8 cellular contexts compared by ENCODE assay signal in genomic region chr17:62478976-62479894, GRCh38. TPM values are rescaled to one million over a fixed set of nuclear protein-coding genes. Genes with fewer than 3 reads are reported as not detected.
DNase-seq lines count a peak whose midpoint lies in the region; ATAC-seq and TF ChIP-seq lines count a peak whose summit lies in the region.
"Not testable (repeated sequence)": the region's sequence is repeated elsewhere in the genome, so short reads cannot be mapped to it uniquely, and the experiment has no call there.

No MANE protein-coding gene starts in this region.

- H3K4me1 Mint-ChIP-seq in CD8-positive, alpha-beta T cell (ENCODE audit: low read depth): peaks cover 47% of the 10 kb centered on the region

- H3K4me3 ChIP-seq in CD8-positive, alpha-beta T cell (ENCODE audit: low read depth, low read length): peak overlapping the region; percentile 20
- H3K4me3 ChIP-seq in fibroblast of lung (replicated peaks in 1 of 4; ENCODE audit: control extremely low read depth in 1 of 4, insufficient read depth in 1 of 4, low read depth in 3 of 4, low read length in 4 of 4): peak overlapping the region; percentile 69 to 83 (median 78)

- not testable (repeated sequence) for H3K27me3 ChIP-seq in CD8-positive, alpha-beta T cell (ENCODE audit: insufficient read depth, low read length); fibroblast of lung (ENCODE audit: control insufficient read depth, insufficient read depth, low read length)

- H4K20me1 ChIP-seq in fibroblast of lung (ENCODE audit: control insufficient read depth, extremely low read depth, insufficient read depth, low read length): not testable (repeated sequence)

- TF ChIP-seq CTCF in CD8-positive, alpha-beta T cell (IDR thresholded peaks at IDR 0.05); fibroblast of lung (conservative IDR thresholded peaks at IDR 0.05 in 1 of 2, IDR thresholded peaks at IDR 0.05 in 1 of 2; ENCODE audit: low read depth in 1 of 2, low read length in 2 of 2): not testable (repeated sequence)

- H2AFZ ChIP-seq in fibroblast of lung (ENCODE audit: low read length): not testable (repeated sequence)

- H3K4me2 ChIP-seq in fibroblast of lung (ENCODE audit: extremely low read depth, insufficient read depth, low read length): peak overlapping the region; percentile 71

- H3K9me3 ChIP-seq in CD8-positive, alpha-beta T cell (ENCODE audit: low read length); fibroblast of lung (ENCODE audit: control insufficient read depth, insufficient read depth, low read depth, low read length): not testable (repeated sequence)

- CTCF ChIA-PET in CD8-positive, alpha-beta T cell (lab: Charles Lee): not testable (repeated sequence)

- not testable (repeated sequence) for H3K27me3 Mint-ChIP-seq in CD8-positive, alpha-beta T cell (ENCODE audit: low read depth)

- peak overlapping the region; percentile 61 for H3K27ac ChIP-seq in CD8-positive, alpha-beta T cell (ENCODE audit: low read depth, low read length)
- H3K27ac ChIP-seq in fibroblast of lung (ENCODE audit: insufficient read depth, low read length): peak overlapping the region; percentile 74

- H3K4me3 Mint-ChIP-seq in CD8-positive, alpha-beta T cell: peak overlapping the region; percentile 88

- H3K36me3 Mint-ChIP-seq in CD8-positive, alpha-beta T cell: peaks cover 22% of the 10 kb centered on the region

- ATAC-seq in CD8-positive, alpha-beta T cell: peak; percentile 49
- ATAC-seq in GM21381 (IDR thresholded peaks at IDR 0.05; ENCODE audit: unreplicated experiment) (peak; percentile 32), HG03457 (IDR thresholded peaks at IDR 0.05; ENCODE audit: unreplicated experiment) (peak; percentile 36)

- peaks cover 44% of the 10 kb centered on the region for H3K79me2 ChIP-seq in fibroblast of lung (ENCODE audit: control insufficient read depth, insufficient read depth, low read length)

- DNase-seq in CD8-positive, alpha-beta T cell: peak in 5 of 7 experiments; percentile 13 to 43 (median 35)
- DNase-seq in SK-N-DZ (ENCODE audit: low spot score): peak; percentile 27
- DNase-seq in activated naive CD4-positive, alpha-beta T cell (lab: John Stamatoyannopoulos, UW): peak in 3 of 4 experiments; percentile 12 to 45 (median 26)
- DNase-seq in fibroblast of lung (ENCODE audit: low read depth in 2 of 2): peak; percentile 12 to 15
- peak; percentile 48 for DNase-seq in midbrain (lab: John Stamatoyannopoulos, UW)
- DNase-seq in stimulated activated CD4-positive, alpha-beta T cell treated with anti-CD3 and anti-CD28 coated beads, Interleukin-4, amount 100 ng/mL, for 4 hours: peak; percentile 31 to 33

- intact Hi-C loops in CD8-positive, alpha-beta T cell (cut with DNase I, micrococcal nuclease): loop anchor here in 1 of 2 experiments (1.0 to 10.0 kb wide), 3 partner anchors 56 to 1804 kb away; partner anchors contain the start of genes BCAS3, MED13 and METTL2A

- POLR2A ChIA-PET in CD8-positive, alpha-beta T cell (lab: Charles Lee): not testable (repeated sequence)

- not testable (repeated sequence) for H3K36me3 ChIP-seq in CD8-positive, alpha-beta T cell (ENCODE audit: insufficient read depth, low read length); fibroblast of lung (ENCODE audit: control insufficient read depth, insufficient read depth, low read length)

- not testable (repeated sequence) for H3K9me3 Mint-ChIP-seq in CD8-positive, alpha-beta T cell

- peak overlapping the region; percentile 95 for H3K27ac Mint-ChIP-seq in CD8-positive, alpha-beta T cell

- peaks cover 12% of the 10 kb centered on the region for H3K4me1 ChIP-seq in CD8-positive, alpha-beta T cell (ENCODE audit: insufficient read depth, low read length)
- not testable (repeated sequence) for H3K4me1 ChIP-seq in fibroblast of lung (ENCODE audit: control insufficient read depth, extremely low read depth, insufficient read depth, low read length)

- H3K9ac ChIP-seq in fibroblast of lung (ENCODE audit: insufficient read depth, low read length): peak overlapping the region; percentile 82

RNA-seq across cellular contexts. Expression of gene TLK2, which starts 0.6 kb away (rescaled TPM):
- 100 to 1,000 TPM in 1 of 2 experiments, 10 to 100 TPM in 1; 91.1 to 101 TPM for total RNA-seq in CD8-positive, alpha-beta T cell
- 50.6 and 69.5 TPM in 2 replicates for polyA plus RNA-seq in SK-N-DZ (2014; cell fraction: cytosol; rRNA removed)
- 29.7 and 44.6 TPM in 2 replicates for polyA plus RNA-seq in SK-N-DZ (2014; cell fraction: nucleus; rRNA removed)
- total RNA-seq in fibroblast of lung: 47.5 and 63.9 TPM in 2 replicates
- polyA plus RNA-seq in fibroblast of lung: 51.6 and 55.5 TPM in 2 replicates
- 26.9 and 31.8 TPM in 2 replicates for polyA plus RNA-seq in fibroblast of lung (2012)
- polyA minus RNA-seq in fibroblast of lung (ENCODE audit: low replicate concordance): 25.9 and 59.8 TPM in 2 replicates

RNA-seq across cellular contexts. Expression of gene METTL2A, which starts 55.5 kb away (rescaled TPM):
- total RNA-seq in CD8-positive, alpha-beta T cell: 1 to 10 TPM; 5.8 to 7.0 TPM
- 31.4 and 36.4 TPM in 2 replicates for polyA plus RNA-seq in SK-N-DZ (2014; cell fraction: cytosol; rRNA removed)
- 12.8 and 14.1 TPM in 2 replicates for polyA plus RNA-seq in SK-N-DZ (2014; cell fraction: nucleus; rRNA removed)
- total RNA-seq in fibroblast of lung: 18.5 and 18.7 TPM in 2 replicates
- polyA plus RNA-seq in fibroblast of lung: 17.5 and 19.1 TPM in 2 replicates
- 13.3 and 16.4 TPM in 2 replicates for polyA plus RNA-seq in fibroblast of lung (2012)
- 3.3 and 4.1 TPM in 2 replicates for polyA minus RNA-seq in fibroblast of lung (ENCODE audit: low replicate concordance)

Comparison
In these comparisons a context has a peak if more than half of its experiments do, and no peak if none do; other contexts are left out.
1. Peak in every context shown above with its lines: DNase-seq, ATAC-seq, H3K4me3 ChIP-seq and H3K27ac ChIP-seq.